8 cellular contexts compared by ENCODE assay signal in genomic region chr16:2156025-2156848, GRCh38. TPM values are rescaled to one million over a fixed set of nuclear protein-coding genes. Genes with fewer than 3 reads are reported as not detected.
DNase-seq lines count a peak whose midpoint lies in the region; ATAC-seq and TF ChIP-seq lines count a peak whose summit lies in the region.

No MANE protein-coding gene starts in this region.

- WGBS in esophagus muscularis mucosa: 13% methylated on average over 12 of the region's 41 CpGs

- TF ChIP-seq POLR2A in esophagus muscularis mucosa (IDR thresholded peaks at IDR 0.05; ENCODE audit: low read depth): no peak

- H2AFZ ChIP-seq in osteoblast (ENCODE audit: low read length): peak overlapping the region; percentile 63

- H3K79me2 ChIP-seq in osteoblast (ENCODE audit: insufficient read depth, low read length): peaks cover 93% of the 10 kb centered on the region

- peaks cover 77 to 91% (median 89%) of the 10 kb centered on the region in 4 donors for H3K4me1 ChIP-seq in esophagus muscularis mucosa
- peaks cover 69% of the 10 kb centered on the region for H3K4me1 ChIP-seq in osteoblast (ENCODE audit: insufficient read depth, low read length)

- H3K36me3 ChIP-seq in esophagus muscularis mucosa: peaks cover 0 to 11% (median 6%) of the 10 kb centered on the region in 4 donors
- peaks cover 30% of the 10 kb centered on the region for H3K36me3 ChIP-seq in osteoblast (ENCODE audit: insufficient read depth, low read length)

- peak overlapping the region; percentile 100 for H3K4me2 ChIP-seq in osteoblast (ENCODE audit: insufficient read depth, low read length)

- peaks cover 73% of the 10 kb centered on the region for H4K20me1 ChIP-seq in osteoblast (ENCODE audit: insufficient read depth, low read length)

- H3K4me3 ChIP-seq in GM12875 (ENCODE audit: low read depth, low read length) (peak overlapping the region; percentile 74), esophagus muscularis mucosa (peak overlapping the region; percentile 62 to 92 (median 71)), osteoblast (ENCODE audit: insufficient read depth, low read length) (peak overlapping the region; percentile 91)

- no peak for TF ChIP-seq EP300 in esophagus muscularis mucosa (IDR thresholded peaks at IDR 0.05)

- H3K27ac ChIP-seq in 22Rv1: peak overlapping the region; percentile 94
- peak overlapping the region; percentile 90 to 96 (median 93) for H3K27ac ChIP-seq in esophagus muscularis mucosa (replicated peaks in 1 of 4)
- H3K27ac ChIP-seq in osteoblast (ENCODE audit: low read depth, low read length): peak overlapping the region; percentile 98

- H3K9me3 ChIP-seq in esophagus muscularis mucosa: no peaks in the 10 kb centered on the region
- H3K9me3 ChIP-seq in osteoblast (ENCODE audit: low read depth, low read length): no peaks in the 10 kb centered on the region

- no peaks in the 10 kb centered on the region for H3K27me3 ChIP-seq in esophagus muscularis mucosa
- H3K27me3 ChIP-seq in osteoblast (ENCODE audit: insufficient read depth, low read length): no peaks in the 10 kb centered on the region

- intact Hi-C loops in esophagus muscularis mucosa (cut with DNase I): loop anchor here (5.0 kb wide), 1 partner anchor 96 kb away; the partner anchor contains the start of gene ECI1

- no peak for TF ChIP-seq CTCF in 22Rv1 (IDR thresholded peaks at IDR 0.05)
- TF ChIP-seq CTCF in GM12875 (IDR thresholded peaks at IDR 0.05; ENCODE audit: borderline replicate concordance, insufficient read depth, low read depth, low read length): no peak
- no peak for TF ChIP-seq CTCF in esophagus muscularis mucosa (IDR thresholded peaks at IDR 0.05)
- no peak for TF ChIP-seq CTCF in osteoblast (IDR thresholded peaks at IDR 0.05; ENCODE audit: extremely low read depth, low read depth, low read length)

- peak; percentile 51 for DNase-seq in UCSD-AML1 (lab: John Stamatoyannopoulos, UW; ENCODE audit: unreplicated experiment)
- no peak for DNase-seq in esophagus muscularis mucosa (ENCODE audit: extremely low spot score)
- peak; percentile 96 for DNase-seq in osteoblast (ENCODE audit: insufficient read length, low spot score, missing footprints)
- DNase-seq in NCI-H1930 (lab: John Stamatoyannopoulos, UW): no peak
- DNase-seq in stimulated activated CD4-positive, alpha-beta T cell treated with anti-CD3 and anti-CD28 coated beads, Interleukin-4, amount 100 ng/mL, for 4 hours: no peak

- no peak for ATAC-seq in GM18498 (IDR thresholded peaks at IDR 0.05; ENCODE audit: unreplicated experiment)

RNA-seq across cellular contexts. Expression of gene TRAF7, which starts 0.7 kb away (rescaled TPM):
- total RNA-seq in esophagus muscularis mucosa (10 to 100 TPM; 42.6 to 64.5 (median 54.3) TPM), osteoblast (49.5 and 56.1 TPM in 2 replicates)

RNA-seq across cellular contexts. Expression of gene RAB26, which starts 7.8 kb away (rescaled TPM):
- total RNA-seq in esophagus muscularis mucosa (not detected), osteoblast (0.36 and 0.59 TPM in 2 replicates)

RNA-seq across cellular contexts. Expression of gene PKD1, which starts 20.5 kb away (rescaled TPM):
- total RNA-seq in esophagus muscularis mucosa (100 to 1,000 TPM; 297 to 459 (median 366) TPM), osteoblast (139 and 180 TPM in 2 replicates)

RNA-seq across cellular contexts. Expression of gene CASKIN1, which starts 40.2 kb away (rescaled TPM):
- total RNA-seq in esophagus muscularis mucosa (under 1 TPM; under 0.01 to 0.32 (median 0.09) TPM), osteoblast (not detected in 2 replicates)

RNA-seq across cellular contexts. Expression of gene MLST8, which starts 49.0 kb away (rescaled TPM):
- total RNA-seq in esophagus muscularis mucosa (10 to 100 TPM; 23.7 to 62.8 (median 36.3) TPM), osteoblast (30.8 and 44.2 TPM in 2 replicates)

Comparison
In these comparisons a context has a peak if more than half of its experiments do, and no peak if none do; other contexts are left out.
1. DNase-seq: peak in UCSD-AML1 (single experiment) and osteoblast (single experiment); none in esophagus muscularis mucosa (single experiment), NCI-H1930 (0 of 2) and stimulated activated CD4-positive, alpha-beta T cell treated with anti-CD3 and anti-CD28 coated beads, Interleukin-4, amount 100 ng/mL, for 4 hours (0 of 2).
2. Peak in every context shown above with its lines, with median percentiles within 50 percentile points of each other: H3K27ac ChIP-seq and H3K4me3 ChIP-seq.